In genomic region chr16:1997591-1998359, GRCh38 we compare ENCODE assay signal across 17 cellular contexts. TPM values are rescaled to one million over a fixed set of nuclear protein-coding genes. Genes with fewer than 3 reads are reported as not detected.
A peak's percentile ranks its signal among the peaks of the same experiment; 100 is the strongest.
DNase-seq lines count a peak whose midpoint lies in the region; ATAC-seq and TF ChIP-seq lines count a peak whose summit lies in the region.
"Had no signal": no experiment of that assay in that cellular context is flagged by ENCODE, and none has a peak within 500 bp of the region (broad histone marks: within the 10 kb centered on the region; RNA-seq: fewer than 3 reads in every experiment).

No MANE protein-coding gene starts in this region.

- intact Hi-C loops in MCF 10A (cut with micrococcal nuclease), result no loop called here
- intact Hi-C loops in breast epithelium (cut with DNase I; ENCODE audit: low total_unique reads), result no loop called here

- no peaks in the 10 kb centered on the region for H3K9me3 Mint-ChIP-seq in MCF 10A (ENCODE audit: unreplicated experiment)
- H3K9me3 Mint-ChIP-seq in activated T-helper 17 cell treated with anti-CD3 and anti-CD28 coated beads, Interleukin-2, amount 50 U/mL, for 72 hours, result no peaks in the 10 kb centered on the region
- H3K9me3 Mint-ChIP-seq: nephron had no signal

- no peak for ATAC-seq in activated T-helper 17 cell treated with anti-CD3 and anti-CD28 coated beads, Interleukin-2, amount 50 U/mL, for 72 hours (replicated peaks)

- POLR2A ChIA-PET in MCF 10A (lab: Yijun Ruan, JAX), result interaction anchor here (0.7 to 4.8 kb wide), 4 partner anchors 10 to 47 kb away, joined by 4 to 41 read pairs (median 9); partner anchors contain the start of genes GFER and ZNF598

- TF ChIP-seq CTCF in MCF 10A (IDR thresholded peaks at IDR 0.05; ENCODE audit: unreplicated experiment) (no peak), breast epithelium (IDR thresholded peaks at IDR 0.05) (no peak)

- H3K9me3 ChIP-seq in breast epithelium (no peaks in the 10 kb centered on the region), duodenal mucosa (ENCODE audit: control insufficient read depth in 1 of 2, low read length in 2 of 2) (no peaks in the 10 kb centered on the region)
- H3K9me3 ChIP-seq: heart right ventricle, left ventricle myocardium inferior, upper lobe of left lung had no signal

- no peak overlapping the region for H3K9ac ChIP-seq in duodenal mucosa (ENCODE audit: low read depth in 1 of 2, low read length in 2 of 2)

- peaks cover 60% of the 10 kb centered on the region for H3K36me3 Mint-ChIP-seq in MCF 10A (ENCODE audit: insufficient read depth, unreplicated experiment)
- peaks cover 42% of the 10 kb centered on the region for H3K36me3 Mint-ChIP-seq in activated T-helper 17 cell treated with anti-CD3 and anti-CD28 coated beads, Interleukin-2, amount 50 U/mL, for 72 hours (ENCODE audit: low read depth)

- no peak overlapping the region for H3K27ac Mint-ChIP-seq in MCF 10A (ENCODE audit: low read depth, unreplicated experiment)
- no peak overlapping the region for H3K27ac Mint-ChIP-seq in activated T-helper 17 cell treated with anti-CD3 and anti-CD28 coated beads, Interleukin-2, amount 50 U/mL, for 72 hours
- H3K27ac Mint-ChIP-seq: nephron had no signal

- H3K36me3 ChIP-seq in breast epithelium (peaks cover 12% of the 10 kb centered on the region), duodenal mucosa (ENCODE audit: control insufficient read depth in 1 of 2, insufficient read depth in 2 of 2, low read length in 2 of 2) (peaks cover 22 to 55% of the 10 kb centered on the region in 2 donors)

- CTCF ChIA-PET in MCF 10A (lab: Yijun Ruan, JAX), result interaction anchor here (0.6 kb wide), 1 partner anchor 74 kb away, joined by 3 read pairs; no protein-coding TSS in a partner anchor

- H3K27ac ChIP-seq in breast epithelium (peak overlapping the region in 1 of 2 donors; percentile 12), duodenal mucosa (ENCODE audit: low read depth, low read length) (peak overlapping the region; percentile 32), temporal lobe (ENCODE audit: low read depth, low read length) (peak overlapping the region; percentile 27)
- H3K27ac ChIP-seq: left ventricle myocardium inferior had no signal

- TF ChIP-seq POLR2A in breast epithelium (IDR thresholded peaks at IDR 0.05), result no peak

- H3K4me1 Mint-ChIP-seq in MCF 10A (ENCODE audit: insufficient read depth, unreplicated experiment), result peaks cover 13% of the 10 kb centered on the region
- H3K4me1 Mint-ChIP-seq in activated T-helper 17 cell treated with anti-CD3 and anti-CD28 coated beads, Interleukin-2, amount 50 U/mL, for 72 hours, result no peaks in the 10 kb centered on the region
- H3K4me1 Mint-ChIP-seq: nephron had no signal

- BruUV-seq in MCF 10A (replicated peaks; lab: Mats Ljungman, UMichigan), result TSS peak; percentile 41

- H3K4me3 Mint-ChIP-seq in MCF 10A (ENCODE audit: unreplicated experiment), result no peak overlapping the region
- no peak overlapping the region for H3K4me3 Mint-ChIP-seq in activated T-helper 17 cell treated with anti-CD3 and anti-CD28 coated beads, Interleukin-2, amount 50 U/mL, for 72 hours
- H3K4me3 Mint-ChIP-seq: nephron had no signal

- H3K27me3 ChIP-seq in breast epithelium (no peaks in the 10 kb centered on the region), duodenal mucosa (ENCODE audit: control insufficient read depth in 1 of 2, insufficient read depth in 2 of 2, low read length in 2 of 2) (no peaks in the 10 kb centered on the region)
- H3K27me3 ChIP-seq: heart right ventricle, upper lobe of left lung had no signal

- H3K4me3 ChIP-seq in breast epithelium (no peak overlapping the region), duodenal mucosa (ENCODE audit: low read depth in 1 of 2, low read length in 2 of 2) (no peak overlapping the region)
- H3K4me3 ChIP-seq: heart right ventricle, left ventricle myocardium inferior, skin epidermis, upper lobe of left lung had no signal

- no peak for DNase-seq in MCF 10A (ENCODE audit: unreplicated experiment)
- no peak for DNase-seq in breast epithelium (ENCODE audit: low spot score in 2 of 2)
- DNase-seq in activated CD4-positive, CD25-positive, alpha-beta regulatory T cell treated with anti-CD3 and anti-CD28 coated beads, Interleukin-2, amount 50 U/mL, for 72 hours, result no peak
- DNase-seq: aorta; DMS 273 treated with DMSO at 0.1 percent for 48 hours; effector CD4-positive, alpha-beta T cell; heart right ventricle; left ventricle myocardium inferior; NCI-H1694 treated with DMSO at 0.1 percent for 48 hours had no signal

- no peaks in the 10 kb centered on the region for H3K27me3 Mint-ChIP-seq in MCF 10A (ENCODE audit: insufficient read depth, unreplicated experiment)
- no peaks in the 10 kb centered on the region for H3K27me3 Mint-ChIP-seq in activated T-helper 17 cell treated with anti-CD3 and anti-CD28 coated beads, Interleukin-2, amount 50 U/mL, for 72 hours

- H3K4me1 ChIP-seq in breast epithelium (no peaks in the 10 kb centered on the region), duodenal mucosa (ENCODE audit: control insufficient read depth in 1 of 2, insufficient read depth in 2 of 2, low read length in 2 of 2) (peaks cover 0 to 9% of the 10 kb centered on the region in 2 donors)
- H3K4me1 ChIP-seq: left ventricle myocardium inferior had no signal

RNA-seq across cellular contexts. Expression of gene SYNGR3, which starts 8.0 kb away (rescaled TPM):
- total RNA-seq in MCF 10A (2022) (0.68 and 1.1 TPM in 2 replicates), breast epithelium (1 to 10 TPM in 1 of 3 donors, under 1 TPM in 2; 0.44 to 2.0 (median 0.64) TPM), temporal lobe (64.4 TPM)
- 1 to 10 TPM; 5.9 to 7.9 TPM for total RNA-seq in activated T-helper 17 cell treated with anti-CD3 and anti-CD28 coated beads, Interleukin-2, amount 50 U/mL, for 72 hours

RNA-seq across cellular contexts. Expression of gene ZNF598, which starts 11.8 kb away (rescaled TPM):
- total RNA-seq in MCF 10A (2022) (177 and 252 TPM in 2 replicates), breast epithelium (10 to 100 TPM; 16.0 to 25.2 (median 22.2) TPM), temporal lobe (5.2 TPM)
- 10 to 100 TPM; 41.2 to 79.6 TPM for total RNA-seq in activated T-helper 17 cell treated with anti-CD3 and anti-CD28 coated beads, Interleukin-2, amount 50 U/mL, for 72 hours

RNA-seq across cellular contexts. Expression of gene GFER, which starts 13.8 kb away (rescaled TPM):
- 34.6 and 40.8 TPM in 2 replicates for total RNA-seq in MCF 10A (2022)
- 10 to 100 TPM; 15.7 to 18.1 (median 17.9) TPM for total RNA-seq in breast epithelium
- total RNA-seq in temporal lobe, result 9.8 TPM
- 10 to 100 TPM; 12.4 to 28.5 TPM for total RNA-seq in activated T-helper 17 cell treated with anti-CD3 and anti-CD28 coated beads, Interleukin-2, amount 50 U/mL, for 72 hours

RNA-seq across cellular contexts. Expression of gene NOXO1, which starts 16.5 kb away (rescaled TPM):
- total RNA-seq in MCF 10A (2022) (1.1 TPM in 1 of 2 replicates, not detected in the other), breast epithelium (under 1 TPM in 2 of 3 donors, not detected in 1; 0.88 to 0.98 TPM), temporal lobe (0.98 TPM)
- 1 to 10 TPM in 1 of 2 donors, not detected in 1; 1.0 TPM for total RNA-seq in activated T-helper 17 cell treated with anti-CD3 and anti-CD28 coated beads, Interleukin-2, amount 50 U/mL, for 72 hours
- total RNA-seq: A172, aorta, heart right ventricle, left ventricle myocardium inferior, SK-MEL-5 had no signal

RNA-seq across cellular contexts. Expression of gene NPW, which starts 21.8 kb away (rescaled TPM):
- 4.9 and 7.7 TPM in 2 replicates for total RNA-seq in MCF 10A (2022)
- not detected for total RNA-seq in breast epithelium
- 0.25 TPM for total RNA-seq in temporal lobe
- total RNA-seq in activated T-helper 17 cell treated with anti-CD3 and anti-CD28 coated beads, Interleukin-2, amount 50 U/mL, for 72 hours, result 1 to 10 TPM in 1 of 2 donors, not detected in 1; 2.8 TPM
- total RNA-seq: A172, left ventricle myocardium inferior had no signal
